22 cellular contexts compared by ENCODE assay signal in the genomic region with DNA sequence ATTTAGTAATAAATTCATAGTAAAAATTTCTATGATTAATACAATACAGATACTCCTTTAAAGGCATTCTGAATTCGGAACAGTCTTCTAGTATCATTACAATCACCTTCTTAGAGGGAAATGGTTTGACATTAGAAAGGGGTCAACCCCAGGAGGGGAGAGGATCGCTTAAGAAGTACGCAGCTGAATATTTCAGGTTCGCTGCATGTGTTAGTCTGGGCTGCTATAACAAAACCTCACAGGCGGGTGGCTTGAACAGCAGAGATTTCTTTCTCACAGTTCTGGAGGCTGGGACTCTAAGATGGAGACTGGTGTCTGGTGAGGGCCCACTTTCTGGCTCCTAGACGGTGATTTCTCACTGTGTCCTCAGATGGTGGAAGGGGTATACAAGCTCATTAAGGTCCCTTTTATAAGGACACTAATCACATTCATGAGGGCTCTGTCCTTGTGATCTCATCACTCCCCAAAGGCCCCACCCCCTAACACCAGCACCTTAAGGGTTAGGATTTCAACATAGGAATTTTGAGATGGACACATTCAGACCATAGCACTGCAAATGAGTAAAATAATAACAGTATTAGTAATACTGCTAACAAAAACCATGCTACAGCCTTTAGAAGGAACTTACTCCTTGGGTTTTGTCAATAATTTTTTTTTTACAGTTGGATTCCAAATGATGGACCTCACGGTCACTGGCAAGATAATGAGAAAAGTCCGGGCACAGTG. TPM values are rescaled to one million over a fixed set of nuclear protein-coding genes. Genes with fewer than 3 reads are reported as not detected.
A peak's percentile ranks its signal among the peaks of the same experiment; 100 is the strongest.
DNase-seq lines count a peak whose midpoint lies in the region; ATAC-seq and TF ChIP-seq lines count a peak whose summit lies in the region.
"Had no signal": no experiment of that assay in that cellular context is flagged by ENCODE, and none has a peak within 500 bp of the region (broad histone marks: within the 10 kb centered on the region; RNA-seq: fewer than 3 reads in every experiment).

No MANE protein-coding gene starts in this region.

- no peaks in the 10 kb centered on the region for H3K9me3 ChIP-seq in right atrium auricular region
- no peaks in the 10 kb centered on the region for H3K9me3 ChIP-seq in adipocyte (ENCODE audit: control insufficient read depth, low read length)
- H3K9me3 ChIP-seq: prostate gland, vagina had no signal

- no peak overlapping the region for H3K4me3 ChIP-seq in right atrium auricular region
- H3K4me3 ChIP-seq in adipocyte (ENCODE audit: low read length), result no peak overlapping the region
- H3K4me3 ChIP-seq: prostate gland, smooth muscle cell, vagina had no signal

- H3K36me3 ChIP-seq in right atrium auricular region (no peaks in the 10 kb centered on the region), adipocyte (ENCODE audit: control insufficient read depth, insufficient read depth, low read length, severe bottlenecking) (no peaks in the 10 kb centered on the region)
- H3K36me3 ChIP-seq: prostate gland, vagina had no signal

- H3K27me3 ChIP-seq in right atrium auricular region (no peaks in the 10 kb centered on the region), adipocyte (replicated peaks; ENCODE audit: control insufficient read depth, insufficient read depth, low read length) (no peaks in the 10 kb centered on the region)
- H3K27me3 ChIP-seq: vagina had no signal

- peak overlapping the region; percentile 82 for H3K9ac ChIP-seq in adipocyte (ENCODE audit: low read length)

- H3K4me1 ChIP-seq in right atrium auricular region, result peaks cover 0 to 71% of the 10 kb centered on the region in 2 donors
- H3K4me1 ChIP-seq in adipocyte (ENCODE audit: control insufficient read depth, insufficient read depth, low read length), result peaks cover 85% of the 10 kb centered on the region
- H3K4me1 ChIP-seq: prostate gland had no signal

- ATAC-seq in Right ventricle myocardium inferior (no peak), GM18858 (IDR thresholded peaks at IDR 0.05; ENCODE audit: unreplicated experiment) (no peak), GM21529 (IDR thresholded peaks at IDR 0.05; ENCODE audit: unreplicated experiment) (no peak)
- ATAC-seq: natural killer cell had no signal

- intact Hi-C loops in Right ventricle myocardium inferior (cut with DNase I), result no loop called here

- no peak for DNase-seq in right atrium auricular region (ENCODE audit: low spot score)
- DNase-seq in Right ventricle myocardium inferior (ENCODE audit: missing footprints), result no peak
- DNase-seq in adipocyte (ENCODE audit: low read depth), result no peak
- peak; percentile 81 for DNase-seq in iris pigment epithelial cell (ENCODE audit: low read depth)
- no peak for DNase-seq in NCI-H2029 (lab: John Stamatoyannopoulos, UW)
- no peak for DNase-seq in NOMO-1 treated with dmso at 0.1 percent for 144 hours (lab: John Stamatoyannopoulos, UW; ENCODE audit: unreplicated experiment)
- DNase-seq: ACHN; activated CD4-positive, alpha-beta T cell treated with anti-CD3 and anti-CD28 coated beads, Interleukin-2, amount 10 ng/mL, durations not matched to agents 24 days and 14 days; activated CD8-positive, alpha-beta memory T cell treated with anti-CD3 and anti-CD28 coated beads, Interleukin-2, amount 50 U/mL, for 4 hours; activated naive CD4-positive, alpha-beta T cell treated with Interleukin-2 at 50 U/mL for 16 hours; CD4-positive, alpha-beta memory T cell; Karpas-422; natural killer cell; NCI-H1105 treated with DMSO at 0.1 percent for 48 hours; NCI-H510A treated with DMSO at 0.1 percent for 48 hours; SHP77 treated with DMSO at 0.1 percent for 48 hours; stimulated activated CD4-positive, alpha-beta T cell treated with anti-CD3 and anti-CD28 coated beads, Interleukin-4, amount 100 ng/mL, for 24 hours had no signal

- TF ChIP-seq CTCF in right atrium auricular region (IDR thresholded peaks at IDR 0.05), result no peak

- peak overlapping the region; percentile 68 to 81 for H3K27ac ChIP-seq in right atrium auricular region
- H3K27ac ChIP-seq: prostate gland had no signal

RNA-seq across cellular contexts. Expression of gene GNA12, which starts 34.0 kb away (rescaled TPM):
- total RNA-seq in right atrium auricular region, result 10 to 100 TPM; 26.3 to 38.8 TPM
- total RNA-seq in Right ventricle myocardium inferior, result 40.8 TPM
